Comparison of ENCODE assay signal across 2 cellular contexts in the genomic region with DNA sequence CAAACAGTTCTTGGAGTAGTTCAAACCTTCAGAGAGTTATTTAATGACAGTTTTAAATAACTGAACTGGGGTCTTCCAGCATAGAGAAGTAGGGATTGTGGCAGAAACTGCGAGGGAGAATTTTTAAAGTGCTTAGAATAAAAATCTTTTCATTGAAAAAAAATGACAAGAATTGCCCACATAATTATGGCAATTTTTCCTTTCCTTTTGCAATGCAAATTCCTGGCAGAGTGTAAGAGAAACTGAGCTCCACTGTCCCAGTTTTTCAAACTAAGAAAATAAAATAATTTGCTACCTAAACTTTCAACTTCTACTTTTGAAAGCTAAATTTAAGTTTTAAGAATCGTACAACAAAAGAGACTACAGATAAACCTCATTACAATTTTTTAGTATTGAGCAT.
TF ChIP-seq lines count a peak whose summit lies in the region.

No MANE protein-coding gene starts in this region.

TF ChIP-seq in IMR-90, 13 proteins besides CTCF, POLR2A, EP300 and RAD21 (continued from another document):
- TF ChIP-seq ELK1 (IDR thresholded peaks at IDR 0.05; ENCODE audit: borderline replicate concordance, low read depth, low read length): no peak

TF ChIP-seq in WTC11, 78 proteins besides CTCF, POLR2A, EP300 and RAD21 (continued from another document):
- TF ChIP-seq RELA (CRISPR knock-in tag; IDR thresholded peaks at IDR 0.05; ENCODE audit: borderline replicate concordance) (no peak), NFYB (CRISPR knock-in tag; conservative IDR thresholded peaks at IDR 0.05; ENCODE audit: low read depth) (no peak), GABPB1 (CRISPR knock-in tag; IDR thresholded peaks at IDR 0.05) (no peak), ERG (CRISPR knock-in tag; IDR thresholded peaks at IDR 0.05) (no peak), NFE2L1 (CRISPR knock-in tag; IDR thresholded peaks at IDR 0.05) (no peak), IRF2 (CRISPR knock-in tag; IDR thresholded peaks at IDR 0.05; ENCODE audit: borderline replicate concordance, low read depth) (no peak)
- TF ChIP-seq, protein P1, sequence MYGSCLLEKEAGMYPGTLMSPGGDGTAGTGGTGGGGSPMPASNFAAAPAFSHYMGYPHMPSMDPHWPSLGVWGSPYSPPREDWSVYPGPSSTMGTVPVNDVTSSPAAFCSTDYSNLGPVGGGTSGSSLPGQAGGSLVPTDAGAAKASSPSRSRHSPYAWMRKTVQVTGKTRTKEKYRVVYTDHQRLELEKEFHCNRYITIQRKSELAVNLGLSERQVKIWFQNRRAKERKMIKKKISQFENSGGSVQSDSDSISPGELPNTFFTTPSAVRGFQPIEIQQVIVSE (CRISPR knock-in tag; IDR thresholded peaks at IDR 0.05; ENCODE audit: borderline replicate concordance): no peak
- TF ChIP-seq, protein P2, sequence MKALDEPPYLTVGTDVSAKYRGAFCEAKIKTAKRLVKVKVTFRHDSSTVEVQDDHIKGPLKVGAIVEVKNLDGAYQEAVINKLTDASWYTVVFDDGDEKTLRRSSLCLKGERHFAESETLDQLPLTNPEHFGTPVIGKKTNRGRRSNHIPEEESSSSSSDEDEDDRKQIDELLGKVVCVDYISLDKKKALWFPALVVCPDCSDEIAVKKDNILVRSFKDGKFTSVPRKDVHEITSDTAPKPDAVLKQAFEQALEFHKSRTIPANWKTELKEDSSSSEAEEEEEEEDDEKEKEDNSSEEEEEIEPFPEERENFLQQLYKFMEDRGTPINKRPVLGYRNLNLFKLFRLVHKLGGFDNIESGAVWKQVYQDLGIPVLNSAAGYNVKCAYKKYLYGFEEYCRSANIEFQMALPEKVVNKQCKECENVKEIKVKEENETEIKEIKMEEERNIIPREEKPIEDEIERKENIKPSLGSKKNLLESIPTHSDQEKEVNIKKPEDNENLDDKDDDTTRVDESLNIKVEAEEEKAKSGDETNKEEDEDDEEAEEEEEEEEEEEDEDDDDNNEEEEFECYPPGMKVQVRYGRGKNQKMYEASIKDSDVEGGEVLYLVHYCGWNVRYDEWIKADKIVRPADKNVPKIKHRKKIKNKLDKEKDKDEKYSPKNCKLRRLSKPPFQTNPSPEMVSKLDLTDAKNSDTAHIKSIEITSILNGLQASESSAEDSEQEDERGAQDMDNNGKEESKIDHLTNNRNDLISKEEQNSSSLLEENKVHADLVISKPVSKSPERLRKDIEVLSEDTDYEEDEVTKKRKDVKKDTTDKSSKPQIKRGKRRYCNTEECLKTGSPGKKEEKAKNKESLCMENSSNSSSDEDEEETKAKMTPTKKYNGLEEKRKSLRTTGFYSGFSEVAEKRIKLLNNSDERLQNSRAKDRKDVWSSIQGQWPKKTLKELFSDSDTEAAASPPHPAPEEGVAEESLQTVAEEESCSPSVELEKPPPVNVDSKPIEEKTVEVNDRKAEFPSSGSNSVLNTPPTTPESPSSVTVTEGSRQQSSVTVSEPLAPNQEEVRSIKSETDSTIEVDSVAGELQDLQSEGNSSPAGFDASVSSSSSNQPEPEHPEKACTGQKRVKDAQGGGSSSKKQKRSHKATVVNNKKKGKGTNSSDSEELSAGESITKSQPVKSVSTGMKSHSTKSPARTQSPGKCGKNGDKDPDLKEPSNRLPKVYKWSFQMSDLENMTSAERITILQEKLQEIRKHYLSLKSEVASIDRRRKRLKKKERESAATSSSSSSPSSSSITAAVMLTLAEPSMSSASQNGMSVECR (CRISPR knock-in tag; IDR thresholded peaks at IDR 0.05; ENCODE audit: borderline replicate concordance): no peak
